Comparison of ENCODE assay signal across 1 cellular context in genomic region chr10:110005716-110006115, GRCh38.
TF ChIP-seq lines count a peak whose summit lies in the region.

No MANE protein-coding gene starts in this region.

TF ChIP-seq in HepG2, 621 proteins besides CTCF, POLR2A, EP300 and RAD21 (continued from another document and continues in another):
- no peak for TF ChIP-seq ZNF407 (CRISPR knock-in tag; IDR thresholded peaks at IDR 0.05; ENCODE audit: not compliant biosample characterization)
- TF ChIP-seq CREM (IDR thresholded peaks at IDR 0.05) = no peak
- TF ChIP-seq CREM (CRISPR knock-in tag; IDR thresholded peaks at IDR 0.05) = no peak
- no peak for TF ChIP-seq ZNF781 (CRISPR knock-in tag; IDR thresholded peaks at IDR 0.05; ENCODE audit: borderline replicate concordance, not compliant biosample characterization)
- TF ChIP-seq CEBPB (IDR thresholded peaks at IDR 0.05; ENCODE audit: borderline replicate concordance, low read depth, low read length) = no peak
- no peak for TF ChIP-seq ZNF589 (CRISPR knock-in tag; conservative IDR thresholded peaks at IDR 0.05)
- no peak for TF ChIP-seq ATF7-NPFF (CRISPR knock-in tag; IDR thresholded peaks at IDR 0.05; ENCODE audit: low read depth)
- TF ChIP-seq ZNF180 (CRISPR knock-in tag; IDR thresholded peaks at IDR 0.05; ENCODE audit: borderline replicate concordance, low read depth) = no peak
- no peak for TF ChIP-seq KLF11 (CRISPR knock-in tag; IDR thresholded peaks at IDR 0.05)
- no peak for TF ChIP-seq ISL2 (CRISPR knock-in tag; IDR thresholded peaks at IDR 0.05)
- TF ChIP-seq ZNF839 (CRISPR knock-in tag; IDR thresholded peaks at IDR 0.05; ENCODE audit: borderline replicate concordance) = no peak
- no peak for TF ChIP-seq ZNF749 (CRISPR knock-in tag; IDR thresholded peaks at IDR 0.05; ENCODE audit: borderline replicate concordance)
- TF ChIP-seq ZBTB25 (CRISPR knock-in tag; IDR thresholded peaks at IDR 0.05) = no peak
- no peak for TF ChIP-seq FOXC1 (CRISPR knock-in tag; IDR thresholded peaks at IDR 0.05; ENCODE audit: borderline replicate concordance)
- no peak for TF ChIP-seq DR1 (CRISPR knock-in tag; IDR thresholded peaks at IDR 0.05)
- 0 out of 2 replicates have a peak, but pooled peaks have one; percentile 24 for TF ChIP-seq NR2C2 (CRISPR knock-in tag; IDR thresholded peaks at IDR 0.05; ENCODE audit: borderline replicate concordance)
- no peak for TF ChIP-seq KDM6A (CRISPR knock-in tag; IDR thresholded peaks at IDR 0.05; ENCODE audit: low read depth)
- TF ChIP-seq POLR2AphosphoS2 (IDR thresholded peaks at IDR 0.05; ENCODE audit: low read depth, low read length) = no peak
- no peak for TF ChIP-seq ZNF878 (CRISPR knock-in tag; IDR thresholded peaks at IDR 0.05)
- TF ChIP-seq YY1 (IDR thresholded peaks at IDR 0.05; ENCODE audit: insufficient read depth, insufficient replicate concordance, low read depth, low read length) = no peak
- TF ChIP-seq SIN3B (IDR thresholded peaks at IDR 0.05; ENCODE audit: low read length) = no peak
- no peak for TF ChIP-seq ZNF607 (CRISPR knock-in tag; IDR thresholded peaks at IDR 0.05; ENCODE audit: borderline replicate concordance)
- TF ChIP-seq, protein P1, sequence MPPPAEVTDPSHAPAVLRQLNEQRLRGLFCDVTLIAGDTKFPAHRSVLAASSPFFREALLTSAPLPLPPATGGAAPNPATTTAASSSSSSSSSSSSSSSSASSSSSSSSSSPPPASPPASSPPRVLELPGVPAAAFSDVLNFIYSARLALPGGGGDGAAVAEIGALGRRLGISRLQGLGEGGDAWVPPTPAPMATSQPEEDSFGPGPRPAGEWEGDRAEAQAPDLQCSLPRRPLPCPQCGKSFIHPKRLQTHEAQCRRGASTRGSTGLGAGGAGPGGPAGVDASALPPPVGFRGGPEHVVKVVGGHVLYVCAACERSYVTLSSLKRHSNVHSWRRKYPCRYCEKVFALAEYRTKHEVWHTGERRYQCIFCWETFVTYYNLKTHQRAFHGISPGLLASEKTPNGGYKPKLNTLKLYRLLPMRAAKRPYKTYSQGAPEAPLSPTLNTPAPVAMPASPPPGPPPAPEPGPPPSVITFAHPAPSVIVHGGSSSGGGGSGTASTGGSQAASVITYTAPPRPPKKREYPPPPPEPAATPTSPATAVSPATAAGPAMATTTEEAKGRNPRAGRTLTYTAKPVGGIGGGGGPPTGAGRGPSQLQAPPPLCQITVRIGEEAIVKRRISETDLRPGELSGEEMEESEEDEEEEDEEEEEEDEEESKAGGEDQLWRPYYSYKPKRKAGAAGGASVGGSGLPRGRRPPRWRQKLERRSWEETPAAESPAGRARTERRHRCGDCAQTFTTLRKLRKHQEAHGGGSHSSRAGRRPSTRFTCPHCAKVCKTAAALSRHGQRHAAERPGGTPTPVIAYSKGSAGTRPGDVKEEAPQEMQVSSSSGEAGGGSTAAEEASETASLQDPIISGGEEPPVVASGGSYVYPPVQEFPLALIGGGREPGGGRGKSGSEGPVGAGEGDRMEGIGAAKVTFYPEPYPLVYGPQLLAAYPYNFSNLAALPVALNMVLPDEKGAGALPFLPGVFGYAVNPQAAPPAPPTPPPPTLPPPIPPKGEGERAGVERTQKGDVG (CRISPR knock-in tag; IDR thresholded peaks at IDR 0.05; ENCODE audit: borderline replicate concordance) = no peak
- no peak for TF ChIP-seq NR3C1 (CRISPR knock-in tag; IDR thresholded peaks at IDR 0.05)
- no peak for TF ChIP-seq AKNA (CRISPR knock-in tag; IDR thresholded peaks at IDR 0.05; ENCODE audit: borderline replicate concordance)
- TF ChIP-seq SUZ12 (IDR thresholded peaks at IDR 0.05; ENCODE audit: low read depth, low read length) = no peak
- TF ChIP-seq HDAC6 (IDR thresholded peaks at IDR 0.05; ENCODE audit: low read depth, low read length) = no peak
- TF ChIP-seq IRF1 (CRISPR knock-in tag; IDR thresholded peaks at IDR 0.05; ENCODE audit: low read depth) = no peak
- TF ChIP-seq ELK4 (CRISPR knock-in tag; IDR thresholded peaks at IDR 0.05; ENCODE audit: borderline replicate concordance) = no peak
- 0 out of 2 replicates have a peak, but pooled peaks have one; percentile 15 for TF ChIP-seq ZMYM3 (CRISPR knock-in tag; IDR thresholded peaks at IDR 0.05)
- TF ChIP-seq MXD4 (CRISPR knock-in tag; IDR thresholded peaks at IDR 0.05) = no peak
- TF ChIP-seq, protein P2, sequence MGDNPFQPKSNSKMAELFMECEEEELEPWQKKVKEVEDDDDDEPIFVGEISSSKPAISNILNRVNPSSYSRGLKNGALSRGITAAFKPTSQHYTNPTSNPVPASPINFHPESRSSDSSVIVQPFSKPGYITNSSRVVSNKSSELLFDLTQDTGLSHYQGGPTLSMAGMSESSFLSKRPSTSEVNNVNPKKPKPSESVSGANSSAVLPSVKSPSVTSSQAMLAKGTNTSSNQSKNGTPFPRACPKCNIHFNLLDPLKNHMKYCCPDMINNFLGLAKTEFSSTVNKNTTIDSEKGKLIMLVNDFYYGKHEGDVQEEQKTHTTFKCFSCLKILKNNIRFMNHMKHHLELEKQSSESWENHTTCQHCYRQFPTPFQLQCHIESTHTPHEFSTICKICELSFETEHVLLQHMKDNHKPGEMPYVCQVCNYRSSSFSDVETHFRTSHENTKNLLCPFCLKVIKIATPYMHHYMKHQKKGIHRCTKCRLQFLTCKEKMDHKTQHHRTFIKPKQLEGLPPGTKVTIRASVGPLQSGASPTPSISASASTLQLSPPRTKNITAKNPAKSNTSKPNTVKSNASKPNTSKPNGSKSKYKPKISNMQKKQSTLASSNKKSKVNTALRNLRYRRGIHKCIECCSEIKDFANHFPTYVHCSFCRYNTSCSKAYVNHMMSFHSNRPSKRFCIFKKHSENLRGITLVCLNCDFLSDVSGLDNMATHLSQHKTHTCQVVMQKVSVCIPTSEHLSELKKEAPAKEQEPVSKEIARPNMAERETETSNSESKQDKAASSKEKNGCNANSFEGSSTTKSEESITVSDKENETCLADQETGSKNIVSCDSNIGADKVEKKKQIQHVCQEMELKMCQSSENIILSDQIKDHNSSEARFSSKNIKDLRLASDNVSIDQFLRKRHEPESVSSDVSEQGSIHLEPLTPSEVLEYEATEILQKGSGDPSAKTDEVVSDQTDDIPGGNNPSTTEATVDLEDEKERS (CRISPR knock-in tag; IDR thresholded peaks at IDR 0.05) = no peak
- 0 out of 2 replicates have a peak, but pooled peaks have one; percentile 7 for TF ChIP-seq HNF4A (CRISPR knock-in tag; IDR thresholded peaks at IDR 0.05)
- TF ChIP-seq EED (CRISPR knock-in tag; IDR thresholded peaks at IDR 0.05) = no peak
- TF ChIP-seq ZNF660 (CRISPR knock-in tag; IDR thresholded peaks at IDR 0.05; ENCODE audit: borderline replicate concordance, low read depth) = no peak
- TF ChIP-seq TAF15 (IDR thresholded peaks at IDR 0.05; ENCODE audit: low read depth, low read length, poor library complexity, severe bottlenecking) = no peak
- no peak for TF ChIP-seq ZNF343 (CRISPR knock-in tag; IDR thresholded peaks at IDR 0.05)
- TF ChIP-seq NCOA5 (CRISPR knock-in tag; IDR thresholded peaks at IDR 0.05) = no peak
- TF ChIP-seq ZNF850 (CRISPR knock-in tag; conservative IDR thresholded peaks at IDR 0.05) = no peak
